In genomic region chr6:11317885-11318771, GRCh38 we compare ENCODE assay signal across 1 cellular context.
TF ChIP-seq lines count a peak whose summit lies in the region.

No MANE protein-coding gene starts in this region.

TF ChIP-seq in HepG2, 621 proteins besides CTCF, POLR2A, EP300 and RAD21 (continued from another document and continues in another):
- 0 out of 2 replicates have a peak, but pooled peaks have one; percentile 41 for TF ChIP-seq ZBTB33 (CRISPR knock-in tag; IDR thresholded peaks at IDR 0.05)
- 0 out of 2 replicates have a peak, but pooled peaks have one; percentile 64 for TF ChIP-seq FOXO4 (CRISPR knock-in tag; conservative IDR thresholded peaks at IDR 0.05)
- TF ChIP-seq RFXAP (CRISPR knock-in tag; IDR thresholded peaks at IDR 0.05; ENCODE audit: borderline replicate concordance) = no peak
- TF ChIP-seq NCOA1 (CRISPR knock-in tag; IDR thresholded peaks at IDR 0.05) = 0 out of 2 replicates have a peak, but pooled peaks have one; percentile 22
- peak; percentile 76; the same call in 1 of the 2 replicates for TF ChIP-seq IRF2 (CRISPR knock-in tag; IDR thresholded peaks at IDR 0.05)
- 0 out of 2 replicates have a peak, but pooled peaks have one; percentile 25 for TF ChIP-seq TGIF2 (CRISPR knock-in tag; IDR thresholded peaks at IDR 0.05)
- peak; percentile 47; the same call in 1 of the 2 replicates for TF ChIP-seq ARID4A (CRISPR knock-in tag; IDR thresholded peaks at IDR 0.05; ENCODE audit: borderline replicate concordance)
- TF ChIP-seq CHD2 (IDR thresholded peaks at IDR 0.05; ENCODE audit: low read depth, low read length) = no peak
- no peak for TF ChIP-seq GPN1 (CRISPR knock-in tag; IDR thresholded peaks at IDR 0.05; ENCODE audit: borderline replicate concordance)
- no peak for TF ChIP-seq SSRP1 (CRISPR knock-in tag; IDR thresholded peaks at IDR 0.05)
- no peak for TF ChIP-seq ZNF749 (CRISPR knock-in tag; IDR thresholded peaks at IDR 0.05; ENCODE audit: borderline replicate concordance)
- 0 out of 2 replicates have a peak, but pooled peaks have one; percentile 23 for TF ChIP-seq DDIT3 (CRISPR knock-in tag; IDR thresholded peaks at IDR 0.05)
- peak; percentile 81 for TF ChIP-seq FOXA3 (CRISPR knock-in tag; IDR thresholded peaks at IDR 0.05)
- peak; percentile 67; the same call in 1 of the 2 replicates for TF ChIP-seq THRA (CRISPR knock-in tag; IDR thresholded peaks at IDR 0.05; ENCODE audit: borderline replicate concordance)
- TF ChIP-seq RXRA (CRISPR knock-in tag; IDR thresholded peaks at IDR 0.05) = peak; percentile 37; the same call in 1 of the 2 replicates
- TF ChIP-seq HOXD1 (CRISPR knock-in tag; IDR thresholded peaks at IDR 0.05) = no peak
- TF ChIP-seq TCF12 (IDR thresholded peaks at IDR 0.05) = no peak
- TF ChIP-seq TCF12 (CRISPR knock-in tag; IDR thresholded peaks at IDR 0.05) = peak; percentile 47; the same call in 1 of the 2 replicates
- peak; percentile 86 for TF ChIP-seq BCL6 (CRISPR knock-in tag; IDR thresholded peaks at IDR 0.05)
- TF ChIP-seq KIAA2018 (CRISPR knock-in tag; IDR thresholded peaks at IDR 0.05; ENCODE audit: borderline replicate concordance) = no peak
- peak; percentile 79 for TF ChIP-seq KAT8 (CRISPR knock-in tag; IDR thresholded peaks at IDR 0.05)
- TF ChIP-seq PATZ1 (CRISPR knock-in tag; IDR thresholded peaks at IDR 0.05) = peak; percentile 60
- TF ChIP-seq RARA (CRISPR knock-in tag; IDR thresholded peaks at IDR 0.05) = peak; percentile 78
- TF ChIP-seq ZMYM3 (CRISPR knock-in tag; IDR thresholded peaks at IDR 0.05) = peak; percentile 72
- TF ChIP-seq SALL1 (CRISPR knock-in tag; IDR thresholded peaks at IDR 0.05) = peak; percentile 69
- 0 out of 2 replicates have a peak, but pooled peaks have one; percentile 59 for TF ChIP-seq KMT2B (CRISPR knock-in tag; IDR thresholded peaks at IDR 0.05)
- TF ChIP-seq ZNF512B (CRISPR knock-in tag; IDR thresholded peaks at IDR 0.05; ENCODE audit: borderline replicate concordance) = no peak
- peak; percentile 85 for TF ChIP-seq RXRB (CRISPR knock-in tag; IDR thresholded peaks at IDR 0.05; ENCODE audit: borderline replicate concordance)
- TF ChIP-seq ERF (CRISPR knock-in tag; IDR thresholded peaks at IDR 0.05) = peak; percentile 68; the same call in 1 of the 2 replicates
- no peak for TF ChIP-seq ZNF672 (CRISPR knock-in tag; IDR thresholded peaks at IDR 0.05)
- TF ChIP-seq HNF4G (IDR thresholded peaks at IDR 0.05; ENCODE audit: borderline replicate concordance, low read depth, low read length) = peak; percentile 87
- peak; percentile 61; the same call in 1 of the 2 replicates for TF ChIP-seq HNF4G (CRISPR knock-in tag; IDR thresholded peaks at IDR 0.05; ENCODE audit: borderline replicate concordance, low read depth)
